1 cellular context compared by ENCODE assay signal in genomic region chr13:102863590-102863989, GRCh38.
TF ChIP-seq lines count a peak whose summit lies in the region.

No MANE protein-coding gene starts in this region.

TF ChIP-seq in K562, 482 proteins besides CTCF, POLR2A, EP300 and RAD21 (continued from another document):
- no peak for TF ChIP-seq ZMIZ1 (IDR thresholded peaks at IDR 0.05; ENCODE audit: low read depth in 2 of 2, low read length in 2 of 2)
- TF ChIP-seq STAT5B (CRISPR knock-in tag; IDR thresholded peaks at IDR 0.05), result no peak
- no peak for TF ChIP-seq MIER1 (IDR thresholded peaks at IDR 0.05; ENCODE audit: low read depth)
- TF ChIP-seq, protein P1, sequence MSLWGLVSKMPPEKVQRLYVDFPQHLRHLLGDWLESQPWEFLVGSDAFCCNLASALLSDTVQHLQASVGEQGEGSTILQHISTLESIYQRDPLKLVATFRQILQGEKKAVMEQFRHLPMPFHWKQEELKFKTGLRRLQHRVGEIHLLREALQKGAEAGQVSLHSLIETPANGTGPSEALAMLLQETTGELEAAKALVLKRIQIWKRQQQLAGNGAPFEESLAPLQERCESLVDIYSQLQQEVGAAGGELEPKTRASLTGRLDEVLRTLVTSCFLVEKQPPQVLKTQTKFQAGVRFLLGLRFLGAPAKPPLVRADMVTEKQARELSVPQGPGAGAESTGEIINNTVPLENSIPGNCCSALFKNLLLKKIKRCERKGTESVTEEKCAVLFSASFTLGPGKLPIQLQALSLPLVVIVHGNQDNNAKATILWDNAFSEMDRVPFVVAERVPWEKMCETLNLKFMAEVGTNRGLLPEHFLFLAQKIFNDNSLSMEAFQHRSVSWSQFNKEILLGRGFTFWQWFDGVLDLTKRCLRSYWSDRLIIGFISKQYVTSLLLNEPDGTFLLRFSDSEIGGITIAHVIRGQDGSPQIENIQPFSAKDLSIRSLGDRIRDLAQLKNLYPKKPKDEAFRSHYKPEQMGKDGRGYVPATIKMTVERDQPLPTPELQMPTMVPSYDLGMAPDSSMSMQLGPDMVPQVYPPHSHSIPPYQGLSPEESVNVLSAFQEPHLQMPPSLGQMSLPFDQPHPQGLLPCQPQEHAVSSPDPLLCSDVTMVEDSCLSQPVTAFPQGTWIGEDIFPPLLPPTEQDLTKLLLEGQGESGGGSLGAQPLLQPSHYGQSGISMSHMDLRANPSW (CRISPR knock-in tag; IDR thresholded peaks at IDR 0.05), result no peak
- TF ChIP-seq ZNF707 (CRISPR knock-in tag; conservative IDR thresholded peaks at IDR 0.05), result no peak
- TF ChIP-seq ZNF224 (CRISPR knock-in tag; IDR thresholded peaks at IDR 0.05), result no peak
- no peak for TF ChIP-seq KAT2B (IDR thresholded peaks at IDR 0.05; ENCODE audit: low read depth, low read length)
- no peak for TF ChIP-seq NFE2 (IDR thresholded peaks at IDR 0.05; ENCODE audit: low read depth)
- TF ChIP-seq SRF (CRISPR knock-in tag; IDR thresholded peaks at IDR 0.05), result no peak
